20 cellular contexts compared by ENCODE assay signal in the genomic region with DNA sequence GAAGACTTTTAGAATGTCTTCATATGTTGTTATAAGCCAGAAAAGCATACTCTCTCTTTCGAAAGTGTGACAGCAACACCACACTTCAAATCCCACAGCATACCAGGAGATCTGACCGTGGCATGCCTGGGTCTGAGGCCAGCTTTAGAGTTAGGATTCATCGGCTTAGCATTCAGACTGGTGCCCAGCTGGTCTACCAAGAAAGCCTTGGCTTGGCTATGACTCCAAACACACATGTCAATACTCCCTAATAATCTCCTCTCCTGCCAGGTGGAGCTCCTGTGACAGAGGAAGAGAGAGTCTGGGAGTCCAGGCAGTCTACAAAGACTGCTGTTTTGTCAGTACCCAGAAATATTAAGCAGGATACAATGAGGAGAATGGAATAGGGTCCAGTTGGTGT.
DNase-seq lines count a peak whose midpoint lies in the region; ATAC-seq and TF ChIP-seq lines count a peak whose summit lies in the region.
"Had no signal": no experiment of that assay in that cellular context is flagged by ENCODE, and none has a peak within 500 bp of the region (broad histone marks: within the 10 kb centered on the region; RNA-seq: fewer than 3 reads in every experiment).

No MANE protein-coding gene starts in this region.

- H3K9me3 ChIP-seq in right cardiac atrium (ENCODE audit: control insufficient read depth, low read length) = no peaks in the 10 kb centered on the region
- H3K9me3 ChIP-seq: prostate gland, suprapubic skin had no signal

- in situ Hi-C loops in ACHN (cut with HindIII; ENCODE audit: low pct_ligation_motif_present, low pct_unique_long_range_greater_than_20kb, low sequenced_read_pairs) = no loop called here
- in situ Hi-C loops in KBM-7 (cut with MboI; ENCODE audit: low pct_unique_long_range_greater_than_20kb, low sequenced_read_pairs) = no loop called here

- no peak for ATAC-seq in right cardiac atrium
- ATAC-seq: activated naive CD8-positive, alpha-beta T cell treated with anti-CD3 and anti-CD28 coated beads, Interleukin-2, amount 50 U/mL, for 24 hours had no signal

- no peaks in the 10 kb centered on the region for H3K4me1 ChIP-seq in right cardiac atrium (ENCODE audit: control insufficient read depth, insufficient read depth, low read length)
- H3K4me1 ChIP-seq: prostate gland, suprapubic skin had no signal

- WGBS in right cardiac atrium = 85% methylated on average over 3 of the region's 3 CpGs

- H3K27me3 ChIP-seq in right cardiac atrium (ENCODE audit: control insufficient read depth, insufficient read depth) = no peaks in the 10 kb centered on the region
- H3K27me3 ChIP-seq: cardiac muscle cell, suprapubic skin had no signal

- intact Hi-C loops in right cardiac atrium (cut with DNase I) = no loop called here

- no peak overlapping the region for H3K27ac ChIP-seq in right cardiac atrium (ENCODE audit: low read length)
- H3K27ac ChIP-seq: cardiac muscle cell, prostate gland, suprapubic skin had no signal

- H3K4me3 ChIP-seq in right cardiac atrium (ENCODE audit: low read length) = no peak overlapping the region
- H3K4me3 ChIP-seq: cardiac muscle cell, prostate gland, suprapubic skin had no signal

- no peak for TF ChIP-seq CTCF in AG09319 (IDR thresholded peaks at IDR 0.05; ENCODE audit: low read depth, low read length)
- TF ChIP-seq CTCF in GM20000 (IDR thresholded peaks at IDR 0.05; ENCODE audit: extremely low read depth, missing control alignments) = no peak

- DNase-seq in AG09319 (ENCODE audit: extremely low read depth, low read depth) = peak; percentile 15
- peak; percentile 7 for DNase-seq in HT1080 (ENCODE audit: low read depth)
- DNase-seq in amniotic epithelial cell (ENCODE audit: low read depth) = peak; percentile 77
- DNase-seq in kidney tubule cell (ENCODE audit: low spot score) = peak; percentile 12
- no peak for DNase-seq in right cardiac atrium
- DNase-seq in ACHN = no peak
- no peak for DNase-seq in KBM-7
- DNase-seq in GM20000 (ENCODE audit: low spot score) = no peak
- DNase-seq: activated CD4-positive, alpha-beta T cell treated with anti-CD3 and anti-CD28 coated beads, Interleukin-2, amount 10 ng/mL, durations not matched to agents 24 days and 14 days; activated naive CD8-positive, alpha-beta T cell treated with anti-CD3 and anti-CD28 coated beads, Interleukin-2, amount 50 U/mL, for 24 hours; MM.1S; NCI-H187; NCI-H446 treated with DMSO at 0.1 percent for 48 hours; nephron progenitor cell; SHP77 treated with DMSO at 0.1 percent for 48 hours; stimulated activated CD4-positive, alpha-beta T cell treated with anti-CD3 and anti-CD28 coated beads, Interleukin-4, amount 100 ng/mL, for 4 hours; T-helper 1 cell had no signal

Comparison
In these comparisons a context has a peak if more than half of its experiments do, and no peak if none do; other contexts are left out.
1. DNase-seq: peak in AG09319 (single experiment), HT1080 (single experiment), amniotic epithelial cell (single experiment) and kidney tubule cell (single experiment); none in right cardiac atrium (0 of 3), ACHN (single experiment), KBM-7 (single experiment) and GM20000 (single experiment).